8 cellular contexts compared by ENCODE assay signal in genomic region chr3:12875857-12876451, GRCh38. TPM values are rescaled to one million over a fixed set of nuclear protein-coding genes. Genes with fewer than 3 reads are reported as not detected.
DNase-seq lines count a peak whose midpoint lies in the region; ATAC-seq, FAIRE-seq and TF ChIP-seq lines count a peak whose summit lies in the region.

No MANE protein-coding gene starts in this region.

- no peak overlapping the region for H3K27ac ChIP-seq in mesenchymal stem cell (ENCODE audit: low read length, poor library complexity, severe bottlenecking)

- H3K9me3 ChIP-seq in mesenchymal stem cell (ENCODE audit: control insufficient read depth, low read length): no peaks in the 10 kb centered on the region

- DNase-seq in GM10266 (ENCODE audit: extremely low spot score): no peak
- peak; percentile 68 for DNase-seq in NCI-H146 (lab: John Stamatoyannopoulos, UW)
- peak; percentile 45 for DNase-seq in dermis blood vessel endothelial cell
- DNase-seq in mesenchymal stem cell: peak; percentile 60
- no peak for DNase-seq in HTR-8/SVneo (ENCODE audit: insufficient read length, low spot score)
- no peak for DNase-seq in H54 (ENCODE audit: insufficient read length, low spot score)
- no peak for DNase-seq in GM12892 (ENCODE audit: insufficient read length)

- no peak overlapping the region for H3K4ac ChIP-seq in mesenchymal stem cell (ENCODE audit: low read depth in 1 of 2, low read length in 2 of 2)

- H3K14ac ChIP-seq in mesenchymal stem cell (ENCODE audit: low read length in 2 of 2): peak overlapping the region in 1 of 2 experiments; percentile 64

- H3K4me2 ChIP-seq in mesenchymal stem cell (ENCODE audit: low read length, poor library complexity, severe bottlenecking): peak overlapping the region; percentile 67

- TF ChIP-seq POLR2A in H54 (IDR thresholded peaks at IDR 0.05; ENCODE audit: low read depth, low read length) (no peak), GM12892 (IDR thresholded peaks at IDR 0.05; ENCODE audit: low read depth, low read length) (no peak)

- WGBS in mesenchymal stem cell: 13% methylated on average over 46 of the region's 47 CpGs

- H2BK120ac ChIP-seq in mesenchymal stem cell (ENCODE audit: low read depth, low read length): no peak overlapping the region

- peak; percentile 28 for TF ChIP-seq CTCF in GM10266 (IDR thresholded peaks at IDR 0.05; ENCODE audit: control insufficient read depth, insufficient read depth, low read depth, missing control alignments)

- no peak for FAIRE-seq in HTR-8/SVneo (lab: Jason Lieb, UNC)
- no peak for FAIRE-seq in H54 (lab: Jason Lieb, UNC)
- no peak for FAIRE-seq in GM12892 (lab: Jason Lieb, UNC)

- peak overlapping the region; percentile 29 to 50 for H3K4me3 ChIP-seq in mesenchymal stem cell (ENCODE audit: insufficient read depth in 1 of 2, low read depth in 1 of 2, low read length in 2 of 2)

- ATAC-seq in HG02970 (IDR thresholded peaks at IDR 0.05; ENCODE audit: low FRiP score, unreplicated experiment): no peak

- H3K4me1 ChIP-seq in mesenchymal stem cell (ENCODE audit: control insufficient read depth, insufficient read depth, low read depth, low read length): peaks cover 9% of the 10 kb centered on the region

- no peaks in the 10 kb centered on the region for H3K79me1 ChIP-seq in mesenchymal stem cell (replicated peaks; ENCODE audit: low read length, poor library complexity, severe bottlenecking)

- no peak overlapping the region for H2AFZ ChIP-seq in mesenchymal stem cell (ENCODE audit: low read depth, low read length)

- H3K23ac ChIP-seq in mesenchymal stem cell (ENCODE audit: low read length in 2 of 2): no peak overlapping the region

- H2BK5ac ChIP-seq in mesenchymal stem cell (ENCODE audit: low read depth, low read length, poor library complexity, severe bottlenecking): no peak overlapping the region

- peak overlapping the region in 1 of 2 experiments; percentile 14 for H3K18ac ChIP-seq in mesenchymal stem cell (ENCODE audit: low read depth in 1 of 2, low read length in 2 of 2)

- H4K8ac ChIP-seq in mesenchymal stem cell (ENCODE audit: low read length): peak overlapping the region; percentile 12

- H4K91ac ChIP-seq in mesenchymal stem cell (ENCODE audit: low read length): no peak overlapping the region

- no peak overlapping the region for H2AK5ac ChIP-seq in mesenchymal stem cell (ENCODE audit: low read length, severe bottlenecking)

- H2BK12ac ChIP-seq in mesenchymal stem cell (ENCODE audit: low read length in 2 of 2): no peak overlapping the region

- no peaks in the 10 kb centered on the region for H3K36me3 ChIP-seq in mesenchymal stem cell (ENCODE audit: control insufficient read depth in 1 of 2, insufficient read depth in 2 of 2, low read depth in 1 of 2, low read length in 2 of 2)

- H3K9ac ChIP-seq in mesenchymal stem cell (ENCODE audit: low read length): peak overlapping the region; percentile 22

- H3K27me3 ChIP-seq in mesenchymal stem cell (ENCODE audit: control insufficient read depth in 1 of 2, insufficient read depth in 1 of 2, low read length in 2 of 2): peaks cover 12 to 19% of the 10 kb centered on the region in 2 experiments

- H2BK15ac ChIP-seq in mesenchymal stem cell (ENCODE audit: low read depth, poor library complexity, severe bottlenecking): no peak overlapping the region

RNA-seq across cellular contexts. Expression of gene RPL32, which starts 34.6 kb away (rescaled TPM):
- 632 and 1,383 TPM in 2 replicates for total RNA-seq in dermis blood vessel endothelial cell
- polyA plus RNA-seq in mesenchymal stem cell (2013, experiment 1 of 2): 1,587 TPM
- 1,642 TPM for polyA plus RNA-seq in mesenchymal stem cell (2013, experiment 2 of 2)
- 5,581 TPM for polyA plus RNA-seq in GM12892 (2012; ENCODE audit: missing spikeins)

Comparison
In these comparisons a context has a peak if more than half of its experiments do, and no peak if none do; other contexts are left out.
1. DNase-seq: peak in NCI-H146 (single experiment), dermis blood vessel endothelial cell (single experiment) and mesenchymal stem cell (single experiment); none in GM10266 (single experiment), HTR-8/SVneo (single experiment), H54 (single experiment) and GM12892 (single experiment).